Comparison of ENCODE assay signal across 23 cellular contexts in the genomic region with DNA sequence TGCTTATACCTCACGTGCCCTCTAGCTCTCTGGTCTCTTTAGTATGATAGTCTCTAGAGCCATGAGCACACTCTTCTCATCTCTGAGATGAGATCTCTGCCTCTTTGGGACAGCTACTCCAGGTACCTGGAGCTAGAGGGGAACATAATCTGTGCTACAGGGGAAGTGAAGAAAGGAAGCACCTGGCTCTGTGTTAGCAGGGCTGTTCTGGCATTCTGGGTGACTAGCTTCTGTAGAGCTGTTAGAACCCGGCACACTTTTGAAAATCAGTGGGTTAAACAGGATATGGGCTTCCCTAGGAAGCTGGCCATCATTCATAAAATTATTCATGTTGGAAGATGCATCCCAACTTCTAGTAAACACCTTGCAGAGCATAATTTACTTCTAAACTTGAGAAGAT.
"Had no signal": no experiment of that assay in that cellular context is flagged by ENCODE, and none has a peak within 500 bp of the region (broad histone marks: within the 10 kb centered on the region; RNA-seq: fewer than 3 reads in every experiment).

No MANE protein-coding gene starts in this region.

- H3K4me2 ChIP-seq: smooth muscle cell had no signal

- DNase-seq: activated gamma-delta T cell treated with Interleukin-2 at 50 U/mL for 16 hours; activated T-cell treated with anti-CD3 and anti-CD28 coated beads, Interleukin-2, amount 50 U/mL, for 1 hour; brain microvascular endothelial cell; caudate nucleus; effector CD8-positive, alpha-beta T cell; foreskin keratinocyte; lower lobe of right lung; mesendoderm; naive B cell; sigmoid colon; stimulated activated CD4-positive, alpha-beta T cell treated with anti-CD3 and anti-CD28 coated beads, Interleukin-15, amount 100 ng/mL, for 24 hours; stimulated activated CD8-positive, alpha-beta memory T cell treated with anti-CD3 and anti-CD28 coated beads, Interleukin-4, amount 100 ng/mL, for 48 hours; stimulated activated naive CD4-positive, alpha-beta T cell had no signal

- H3K4me1 ChIP-seq: ascending aorta, foreskin keratinocyte, sigmoid colon, vagina had no signal

- H3K36me3 Mint-ChIP-seq: activated naive CD4-positive, alpha-beta T cell treated with anti-CD3 and anti-CD28 coated beads, Interleukin-2, amount 50 U/mL, for 24 hours; naive B cell; type B pancreatic cell; WTC11 had no signal

- H3K4me3 ChIP-seq: ascending aorta, lower lobe of right lung, sigmoid colon, smooth muscle cell, thoracic aorta, vagina had no signal

- H3K27ac Mint-ChIP-seq: activated naive CD4-positive, alpha-beta T cell treated with anti-CD3 and anti-CD28 coated beads, Interleukin-2, amount 50 U/mL, for 24 hours; type B pancreatic cell; WTC11 had no signal

- H3K27me3 Mint-ChIP-seq: dendritic cell treated with granulocyte-macrophage colony-stimulating factor and Interleukin-4, amounts not matched to agents 40 ng/mL and 50 ng/mL, for 4 days; naive B cell; type B pancreatic cell had no signal

- H3K27ac ChIP-seq: ascending aorta, brain microvascular endothelial cell, foreskin keratinocyte, lower lobe of right lung, sigmoid colon, thoracic aorta, vagina had no signal

- ATAC-seq: foreskin keratinocyte, left lobe of liver, lower lobe of right lung, WTC11 had no signal

- H3K4me1 Mint-ChIP-seq: activated naive CD4-positive, alpha-beta T cell treated with anti-CD3 and anti-CD28 coated beads, Interleukin-2, amount 50 U/mL, for 24 hours; naive B cell had no signal

- H3K9me3 ChIP-seq: ascending aorta, lower lobe of right lung, sigmoid colon, thoracic aorta, vagina had no signal

- H3K9me3 Mint-ChIP-seq: activated naive CD4-positive, alpha-beta T cell treated with anti-CD3 and anti-CD28 coated beads, Interleukin-2, amount 50 U/mL, for 24 hours; dendritic cell treated with granulocyte-macrophage colony-stimulating factor and Interleukin-4, amounts not matched to agents 40 ng/mL and 50 ng/mL, for 4 days; type B pancreatic cell had no signal

- H3K36me3 ChIP-seq: ascending aorta, brain microvascular endothelial cell, lower lobe of right lung, sigmoid colon, thoracic aorta, vagina had no signal

- H3K27me3 ChIP-seq: ascending aorta, brain microvascular endothelial cell, foreskin keratinocyte, sigmoid colon, vagina had no signal

- H3K4me3 Mint-ChIP-seq: activated naive CD4-positive, alpha-beta T cell treated with anti-CD3 and anti-CD28 coated beads, Interleukin-2, amount 50 U/mL, for 24 hours; dendritic cell treated with granulocyte-macrophage colony-stimulating factor and Interleukin-4, amounts not matched to agents 40 ng/mL and 50 ng/mL, for 4 days; naive B cell; neural crest cell; type B pancreatic cell; WTC11 had no signal
